In the genomic region with DNA sequence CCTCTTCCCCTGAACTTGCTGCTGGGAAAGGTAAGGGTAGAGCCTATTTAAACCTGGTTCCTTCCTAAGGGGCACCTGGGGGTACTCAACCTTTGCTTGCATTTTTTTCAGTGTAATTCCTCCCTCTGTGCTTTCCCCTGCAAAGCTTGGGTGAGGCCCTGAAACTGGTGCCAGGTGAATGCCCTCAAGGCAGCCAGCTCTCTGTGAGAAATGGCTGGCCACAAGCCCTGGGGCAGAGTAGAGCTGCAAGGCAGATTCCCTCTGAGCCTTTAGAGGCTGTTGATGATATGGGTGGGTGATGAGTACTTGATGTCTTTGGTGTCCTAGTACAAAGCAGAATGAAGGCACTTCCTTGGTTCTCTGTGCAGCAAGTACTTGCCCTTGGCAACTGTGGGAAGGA, we compare ENCODE assay signal across 20 cellular contexts.
DNase-seq lines count a peak whose midpoint lies in the region; ATAC-seq and TF ChIP-seq lines count a peak whose summit lies in the region.
"Had no signal": no experiment of that assay in that cellular context is flagged by ENCODE, and none has a peak within 500 bp of the region (broad histone marks: within the 10 kb centered on the region; RNA-seq: fewer than 3 reads in every experiment).

No MANE protein-coding gene starts in this region.

- H3K4me1 Mint-ChIP-seq in WTC11 = peaks cover 41% of the 10 kb centered on the region
- no peaks in the 10 kb centered on the region for H3K4me1 Mint-ChIP-seq in natural killer cell treated with Interleukin-12 subunit alpha and Interleukin-12 subunit beta and Interleukin-15 and Interleukin-18, amount 100 ng/mL, for 72 hours (ENCODE audit: low read depth in 2 of 2)
- H3K4me1 Mint-ChIP-seq: B cell; CD8-positive, alpha-beta memory T cell had no signal

- H2BK120ac ChIP-seq in mesendoderm (ENCODE audit: low read depth, low read length) = no peak overlapping the region

- no peak overlapping the region for H3K56ac ChIP-seq in mesendoderm (ENCODE audit: low read length)

- no peak overlapping the region for H4K8ac ChIP-seq in mesendoderm (ENCODE audit: low read depth, low read length)

- no peak overlapping the region for H3K23ac ChIP-seq in mesendoderm (ENCODE audit: low read length)

- peak overlapping the region; percentile 66 for H3K27ac ChIP-seq in left ventricle myocardium inferior (replicated peaks)
- no peak overlapping the region for H3K27ac ChIP-seq in mesendoderm (ENCODE audit: low read depth, low read length)
- H3K27ac ChIP-seq: 22Rv1, BLaER1, C4-2B had no signal

- H2BK5ac ChIP-seq in mesendoderm (ENCODE audit: low read length) = no peak overlapping the region

- no peaks in the 10 kb centered on the region for H3K9me3 ChIP-seq in left ventricle myocardium inferior (replicated peaks)
- H3K9me3 ChIP-seq: BLaER1 had no signal

- no peak overlapping the region for H3K4me3 ChIP-seq in left ventricle myocardium inferior
- no peak overlapping the region for H3K4me3 ChIP-seq in mesendoderm (ENCODE audit: low read length)
- H3K4me3 ChIP-seq: BLaER1 had no signal

- H3K18ac ChIP-seq in mesendoderm (ENCODE audit: low read length) = peak overlapping the region; percentile 64

- no peak overlapping the region for H2BK15ac ChIP-seq in mesendoderm (replicated peaks; ENCODE audit: low read depth)

- no peaks in the 10 kb centered on the region for H3K79me1 ChIP-seq in mesendoderm (ENCODE audit: low read length)

- H3K4me1 ChIP-seq in left ventricle myocardium inferior (peaks cover 22% of the 10 kb centered on the region), mesendoderm (ENCODE audit: control insufficient read depth, low read depth, low read length) (peaks cover 3% of the 10 kb centered on the region)
- H3K4me1 ChIP-seq: BLaER1 had no signal

- no peak overlapping the region for H4K5ac ChIP-seq in mesendoderm (ENCODE audit: low read length)

- H3K4ac ChIP-seq in mesendoderm (ENCODE audit: low read depth, low read length) = no peak overlapping the region

- no peaks in the 10 kb centered on the region for H3K9me3 Mint-ChIP-seq in WTC11
- H3K9me3 Mint-ChIP-seq in natural killer cell treated with Interleukin-12 subunit alpha and Interleukin-12 subunit beta and Interleukin-15 and Interleukin-18, amount 100 ng/mL, for 72 hours = no peaks in the 10 kb centered on the region
- H3K9me3 Mint-ChIP-seq: CD4-positive, alpha-beta T cell; CD8-positive, alpha-beta memory T cell had no signal

- TF ChIP-seq CTCF in left ventricle myocardium inferior (IDR thresholded peaks at IDR 0.05; ENCODE audit: borderline replicate concordance) (no peak), WTC11 (IDR thresholded peaks at IDR 0.05) (no peak)

- POLR2A ChIA-PET in WTC11 (lab: Charles Lee) = no interaction called here

- H3K27me3 Mint-ChIP-seq in WTC11 (ENCODE audit: low read depth) = no peaks in the 10 kb centered on the region; the same call in 1 of the 2 replicates
- H3K27me3 Mint-ChIP-seq in natural killer cell treated with Interleukin-12 subunit alpha and Interleukin-12 subunit beta and Interleukin-15 and Interleukin-18, amount 100 ng/mL, for 72 hours = peaks cover 0 to 10% of the 10 kb centered on the region in 2 donors
- H3K27me3 Mint-ChIP-seq: B cell; CD4-positive, alpha-beta T cell had no signal

- no peak for DNase-seq in left ventricle myocardium inferior
- no peak for DNase-seq in left ventricle myocardium superior
- no peak for DNase-seq in WTC11 (ENCODE audit: low spot score)
- DNase-seq in mesendoderm = no peak
- no peak for DNase-seq in natural killer cell treated with Interleukin-12 subunit alpha and Interleukin-12 subunit beta and Interleukin-15 and Interleukin-18, amount 100 ng/mL, for 72 hours (ENCODE audit: low spot score)
- DNase-seq in HuH-7.5 (ENCODE audit: low spot score) = no peak
- DNase-seq: CD4-positive, alpha-beta T cell; CD8-positive, alpha-beta memory T cell; DMS53; DMS79 treated with DMSO at 0.1 percent for 48 hours; GF-D8; GOT3; H7 had no signal

- H3K27me3 ChIP-seq in left ventricle myocardium inferior (ENCODE audit: low read depth) = no peaks in the 10 kb centered on the region
- H3K27me3 ChIP-seq in mesendoderm (ENCODE audit: insufficient read depth, low read length, poor library complexity) = no peaks in the 10 kb centered on the region

- H3K4me2 ChIP-seq in mesendoderm (ENCODE audit: low read length) = no peak overlapping the region
- H3K4me2 ChIP-seq: BLaER1 had no signal

- no peak overlapping the region for H3K4me3 Mint-ChIP-seq in WTC11
- H3K4me3 Mint-ChIP-seq in natural killer cell treated with Interleukin-12 subunit alpha and Interleukin-12 subunit beta and Interleukin-15 and Interleukin-18, amount 100 ng/mL, for 72 hours = no peak overlapping the region
- H3K4me3 Mint-ChIP-seq: B cell; CD4-positive, alpha-beta T cell; CD8-positive, alpha-beta memory T cell had no signal

- no peak overlapping the region for H3K9ac ChIP-seq in mesendoderm (ENCODE audit: low read length)
- H3K9ac ChIP-seq: BLaER1 had no signal

- CTCF ChIA-PET in WTC11 (lab: Charles Lee) = no interaction called here

- H3K79me2 ChIP-seq in mesendoderm (ENCODE audit: control insufficient read depth, insufficient read depth, low read length) = no peaks in the 10 kb centered on the region

- H3K27ac Mint-ChIP-seq in WTC11 = peak overlapping the region; percentile 80
- H3K27ac Mint-ChIP-seq in natural killer cell treated with Interleukin-12 subunit alpha and Interleukin-12 subunit beta and Interleukin-15 and Interleukin-18, amount 100 ng/mL, for 72 hours = no peak overlapping the region
- H3K27ac Mint-ChIP-seq: B cell; CD4-positive, alpha-beta T cell; CD8-positive, alpha-beta memory T cell had no signal

- peaks cover 19% of the 10 kb centered on the region; the same call in 1 of the 2 replicates for H3K36me3 Mint-ChIP-seq in WTC11
- H3K36me3 Mint-ChIP-seq in natural killer cell treated with Interleukin-12 subunit alpha and Interleukin-12 subunit beta and Interleukin-15 and Interleukin-18, amount 100 ng/mL, for 72 hours = no peaks in the 10 kb centered on the region
- H3K36me3 Mint-ChIP-seq: CD8-positive, alpha-beta memory T cell had no signal

- H2AK5ac ChIP-seq in mesendoderm (ENCODE audit: low read length) = no peak overlapping the region

- ATAC-seq in left ventricle myocardium superior = no peak
- ATAC-seq in WTC11 = no peak
- ATAC-seq in HG03469 (IDR thresholded peaks at IDR 0.05; ENCODE audit: unreplicated experiment) = no peak
- no peak for ATAC-seq in activated CD4-positive, CD25-positive, alpha-beta regulatory T cell treated with anti-CD3 and anti-CD28 coated beads, Interleukin-2, amount 50 U/mL, for 24 hours
- ATAC-seq in natural killer cell treated with Interleukin-12 subunit alpha and Interleukin-12 subunit beta and Interleukin-15 and Interleukin-18, amount 100 ng/mL, for 72 hours = no peak
- ATAC-seq: HCT116 had no signal

- H3K36me3 ChIP-seq in left ventricle myocardium inferior (peaks cover 15% of the 10 kb centered on the region), mesendoderm (ENCODE audit: control insufficient read depth, insufficient read depth, low read length) (no peaks in the 10 kb centered on the region)
- H3K36me3 ChIP-seq: BLaER1 had no signal

- intact Hi-C loops in left ventricle myocardium inferior (cut with micrococcal nuclease) = no loop called here
- intact Hi-C loops in left ventricle myocardium superior (cut with micrococcal nuclease) = no loop called here

TF ChIP-seq in WTC11, 78 proteins besides CTCF, POLR2A, EP300 and RAD21 (continues in another document):
- TF ChIP-seq, protein P1, sequence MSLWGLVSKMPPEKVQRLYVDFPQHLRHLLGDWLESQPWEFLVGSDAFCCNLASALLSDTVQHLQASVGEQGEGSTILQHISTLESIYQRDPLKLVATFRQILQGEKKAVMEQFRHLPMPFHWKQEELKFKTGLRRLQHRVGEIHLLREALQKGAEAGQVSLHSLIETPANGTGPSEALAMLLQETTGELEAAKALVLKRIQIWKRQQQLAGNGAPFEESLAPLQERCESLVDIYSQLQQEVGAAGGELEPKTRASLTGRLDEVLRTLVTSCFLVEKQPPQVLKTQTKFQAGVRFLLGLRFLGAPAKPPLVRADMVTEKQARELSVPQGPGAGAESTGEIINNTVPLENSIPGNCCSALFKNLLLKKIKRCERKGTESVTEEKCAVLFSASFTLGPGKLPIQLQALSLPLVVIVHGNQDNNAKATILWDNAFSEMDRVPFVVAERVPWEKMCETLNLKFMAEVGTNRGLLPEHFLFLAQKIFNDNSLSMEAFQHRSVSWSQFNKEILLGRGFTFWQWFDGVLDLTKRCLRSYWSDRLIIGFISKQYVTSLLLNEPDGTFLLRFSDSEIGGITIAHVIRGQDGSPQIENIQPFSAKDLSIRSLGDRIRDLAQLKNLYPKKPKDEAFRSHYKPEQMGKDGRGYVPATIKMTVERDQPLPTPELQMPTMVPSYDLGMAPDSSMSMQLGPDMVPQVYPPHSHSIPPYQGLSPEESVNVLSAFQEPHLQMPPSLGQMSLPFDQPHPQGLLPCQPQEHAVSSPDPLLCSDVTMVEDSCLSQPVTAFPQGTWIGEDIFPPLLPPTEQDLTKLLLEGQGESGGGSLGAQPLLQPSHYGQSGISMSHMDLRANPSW (CRISPR knock-in tag; conservative IDR thresholded peaks at IDR 0.05; ENCODE audit: low read depth) = no peak
- TF ChIP-seq SMAD4 (CRISPR knock-in tag; IDR thresholded peaks at IDR 0.05) (no peak), NFATC4 (CRISPR knock-in tag; IDR thresholded peaks at IDR 0.05) (no peak), ESRRA (CRISPR knock-in tag; IDR thresholded peaks at IDR 0.05; ENCODE audit: borderline replicate concordance) (no peak), NFE2L1 (CRISPR knock-in tag; IDR thresholded peaks at IDR 0.05) (no peak), ZNF121 (CRISPR knock-in tag; IDR thresholded peaks at IDR 0.05) (no peak), NR1H2 (CRISPR knock-in tag; IDR thresholded peaks at IDR 0.05) (no peak), PRRX2 (CRISPR knock-in tag; IDR thresholded peaks at IDR 0.05) (no peak), CBFB (CRISPR knock-in tag; IDR thresholded peaks at IDR 0.05; ENCODE audit: low read depth) (no peak), SOX15 (CRISPR knock-in tag; IDR thresholded peaks at IDR 0.05) (no peak)
- TF ChIP-seq, protein P2, sequence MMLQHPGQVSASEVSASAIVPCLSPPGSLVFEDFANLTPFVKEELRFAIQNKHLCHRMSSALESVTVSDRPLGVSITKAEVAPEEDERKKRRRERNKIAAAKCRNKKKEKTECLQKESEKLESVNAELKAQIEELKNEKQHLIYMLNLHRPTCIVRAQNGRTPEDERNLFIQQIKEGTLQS (CRISPR knock-in tag; conservative IDR thresholded peaks at IDR 0.05) = no peak
- TF ChIP-seq, protein P3, sequence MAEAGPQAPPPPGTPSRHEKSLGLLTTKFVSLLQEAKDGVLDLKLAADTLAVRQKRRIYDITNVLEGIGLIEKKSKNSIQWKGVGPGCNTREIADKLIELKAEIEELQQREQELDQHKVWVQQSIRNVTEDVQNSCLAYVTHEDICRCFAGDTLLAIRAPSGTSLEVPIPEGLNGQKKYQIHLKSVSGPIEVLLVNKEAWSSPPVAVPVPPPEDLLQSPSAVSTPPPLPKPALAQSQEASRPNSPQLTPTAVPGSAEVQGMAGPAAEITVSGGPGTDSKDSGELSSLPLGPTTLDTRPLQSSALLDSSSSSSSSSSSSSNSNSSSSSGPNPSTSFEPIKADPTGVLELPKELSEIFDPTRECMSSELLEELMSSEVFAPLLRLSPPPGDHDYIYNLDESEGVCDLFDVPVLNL (CRISPR knock-in tag; IDR thresholded peaks at IDR 0.05; ENCODE audit: borderline replicate concordance, low read depth) = no peak
